ENCODE assay signal across 12 cellular contexts in genomic region chr10:77409697-77410471, GRCh38.
DNase-seq lines count a peak whose midpoint lies in the region; ATAC-seq and TF ChIP-seq lines count a peak whose summit lies in the region.
"Had no signal": no experiment of that assay in that cellular context is flagged by ENCODE, and none has a peak within 500 bp of the region (broad histone marks: within the 10 kb centered on the region; RNA-seq: fewer than 3 reads in every experiment).

No MANE protein-coding gene starts in this region.

- no peak for TF ChIP-seq POLR2A in esophagus muscularis mucosa (IDR thresholded peaks at IDR 0.05; ENCODE audit: low read depth)

- H3K4me3 ChIP-seq in left ventricle myocardium inferior (no peak overlapping the region), esophagus muscularis mucosa (no peak overlapping the region), upper lobe of right lung (no peak overlapping the region)
- no peak overlapping the region for H3K4me3 ChIP-seq in effector memory CD4-positive, alpha-beta T cell (ENCODE audit: insufficient read depth, low read depth, low read length, poor library complexity, severe bottlenecking)
- H3K4me3 ChIP-seq: BLaER1 had no signal

- H3K9me3 ChIP-seq in left ventricle myocardium inferior (replicated peaks): no peaks in the 10 kb centered on the region
- H3K9me3 ChIP-seq in esophagus muscularis mucosa: no peaks in the 10 kb centered on the region
- no peaks in the 10 kb centered on the region for H3K9me3 ChIP-seq in upper lobe of right lung
- no peaks in the 10 kb centered on the region for H3K9me3 ChIP-seq in effector memory CD4-positive, alpha-beta T cell (ENCODE audit: control insufficient read depth, low read length)
- H3K9me3 ChIP-seq: BLaER1 had no signal

- no peak for TF ChIP-seq EP300 in esophagus muscularis mucosa (IDR thresholded peaks at IDR 0.05)

- intact Hi-C loops in left ventricle myocardium superior (cut with micrococcal nuclease) (no loop called here), left ventricle myocardium inferior (cut with micrococcal nuclease) (no loop called here), esophagus muscularis mucosa (cut with DNase I) (no loop called here), upper lobe of right lung (cut with DNase I) (no loop called here)

- H3K4me1 ChIP-seq in left ventricle myocardium inferior (no peaks in the 10 kb centered on the region), esophagus muscularis mucosa (peaks cover 7 to 93% (median 84%) of the 10 kb centered on the region in 4 donors), upper lobe of right lung (peaks cover 18% of the 10 kb centered on the region)
- H3K4me1 ChIP-seq in effector memory CD4-positive, alpha-beta T cell (ENCODE audit: control insufficient read depth, insufficient read depth, low read length, poor library complexity, severe bottlenecking): no peaks in the 10 kb centered on the region

- H3K27me3 ChIP-seq in left ventricle myocardium inferior (ENCODE audit: low read depth) (peaks cover 98% of the 10 kb centered on the region), esophagus muscularis mucosa (no peaks in the 10 kb centered on the region), upper lobe of right lung (no peaks in the 10 kb centered on the region)
- H3K27me3 ChIP-seq in effector memory CD4-positive, alpha-beta T cell (replicated peaks; ENCODE audit: control insufficient read depth, insufficient read depth, low read length, poor library complexity, severe bottlenecking): no peaks in the 10 kb centered on the region
- H3K27me3 ChIP-seq: BLaER1, brain microvascular endothelial cell had no signal

- 31% methylated on average over 4 of the region's 7 CpGs for WGBS in esophagus muscularis mucosa

- H3K27ac ChIP-seq in left ventricle myocardium inferior (replicated peaks) (no peak overlapping the region), esophagus muscularis mucosa (replicated peaks in 1 of 4) (peak overlapping the region; percentile 53 to 75 (median 70)), upper lobe of right lung (no peak overlapping the region)
- no peak overlapping the region for H3K27ac ChIP-seq in effector memory CD4-positive, alpha-beta T cell (ENCODE audit: insufficient read depth, low read length, poor library complexity, severe bottlenecking)
- H3K27ac ChIP-seq: BLaER1, brain microvascular endothelial cell had no signal

- ATAC-seq in left ventricle myocardium superior: peak; percentile 35
- peak; percentile 74 for ATAC-seq in upper lobe of right lung

- DNase-seq in left ventricle myocardium superior (no peak), left ventricle myocardium inferior (no peak), NCI-H2171 treated with DMSO at 0.1 percent for 48 hours (lab: John Stamatoyannopoulos, UW) (peak; percentile 81), esophagus muscularis mucosa (ENCODE audit: extremely low spot score) (no peak), upper lobe of right lung (peak; percentile 75), NOMO-1 (lab: John Stamatoyannopoulos, UW; ENCODE audit: unreplicated experiment in 2 of 2) (no peak)
- DNase-seq in activated effector memory CD4-positive, alpha-beta T cell treated with anti-CD3 and anti-CD28 coated beads, Interleukin-2, amount 50 U/mL, for 16 hours: no peak
- DNase-seq in effector memory CD4-positive, alpha-beta T cell: no peak
- DNase-seq: brain microvascular endothelial cell, erythroblast, NCI-H2227 treated with DMSO at 0.1 percent for 48 hours had no signal

- TF ChIP-seq CTCF in left ventricle myocardium inferior (IDR thresholded peaks at IDR 0.05; ENCODE audit: borderline replicate concordance) (no peak), esophagus muscularis mucosa (IDR thresholded peaks at IDR 0.05) (no peak), upper lobe of right lung (IDR thresholded peaks at IDR 0.05) (no peak)

- H3K36me3 ChIP-seq in left ventricle myocardium inferior (no peaks in the 10 kb centered on the region), esophagus muscularis mucosa (no peaks in the 10 kb centered on the region), upper lobe of right lung (no peaks in the 10 kb centered on the region)
- H3K36me3 ChIP-seq in effector memory CD4-positive, alpha-beta T cell (ENCODE audit: control insufficient read depth, insufficient read depth, low read length): no peaks in the 10 kb centered on the region
- H3K36me3 ChIP-seq: BLaER1, brain microvascular endothelial cell had no signal

Comparison
In these comparisons a context has a peak if more than half of its experiments do, and no peak if none do; other contexts are left out.
1. DNase-seq: peak in NCI-H2171 treated with DMSO at 0.1 percent for 48 hours (single experiment) and upper lobe of right lung (single experiment); none in left ventricle myocardium superior (single experiment), left ventricle myocardium inferior (single experiment), esophagus muscularis mucosa (single experiment), activated effector memory CD4-positive, alpha-beta T cell treated with anti-CD3 and anti-CD28 coated beads, Interleukin-2, amount 50 U/mL, for 16 hours (single experiment), effector memory CD4-positive, alpha-beta T cell (0 of 3) and NOMO-1 (0 of 2).
2. H3K27ac ChIP-seq: peak in esophagus muscularis mucosa (4 of 4); none in left ventricle myocardium inferior (single experiment), upper lobe of right lung (single experiment) and effector memory CD4-positive, alpha-beta T cell (single experiment).